ENCODE assay signal across 10 cellular contexts in the genomic region with DNA sequence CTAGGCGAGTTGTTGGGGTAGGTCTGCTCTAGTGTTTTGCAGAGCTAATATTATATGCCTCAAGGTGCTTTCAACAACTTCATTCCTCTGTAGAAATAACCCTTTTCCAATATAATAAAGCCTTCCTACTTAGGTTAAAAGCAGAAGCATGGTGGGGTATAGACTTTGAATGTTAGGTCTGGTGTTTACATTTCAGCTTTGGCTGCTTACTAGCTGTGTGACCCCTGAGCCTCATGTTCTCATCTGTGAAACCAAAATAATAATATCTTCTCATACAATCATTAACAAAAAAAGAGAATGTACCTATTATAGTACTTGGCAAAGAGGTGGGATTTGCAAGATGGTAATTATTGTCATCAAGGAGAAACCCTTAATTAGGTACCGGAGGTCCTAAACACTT.
"Had no signal": no experiment of that assay in that cellular context is flagged by ENCODE, and none has a peak within 500 bp of the region (broad histone marks: within the 10 kb centered on the region; RNA-seq: fewer than 3 reads in every experiment).

No MANE protein-coding gene starts in this region.

- H2AFZ ChIP-seq: GM23248, GM23338 had no signal

- H3K4me1 ChIP-seq: HAP-1 had no signal

- H3K27ac ChIP-seq: GM23248 had no signal

- H3K9ac ChIP-seq: GM23248 had no signal

- FAIRE-seq: H1, H54 had no signal

- H3K4me3 ChIP-seq: GM23248, GM23338, HAP-1 had no signal

- H3K9me3 Mint-ChIP-seq: GM23338, HFFc6 had no signal

- H3K36me3 ChIP-seq: HAP-1 had no signal

- H3K4me2 ChIP-seq: GM23338 had no signal

- H3K9me3 ChIP-seq: HAP-1 had no signal

- ATAC-seq: GM23338, HCT116 had no signal

- H3K27ac Mint-ChIP-seq: HFFc6 had no signal

- DNase-seq: GM23248, GOT3, H7, HCEC 1CT, HFFc6 had no signal

- H3K4me3 Mint-ChIP-seq: GM23338, HFFc6 had no signal
